ENCODE assay signal across 17 cellular contexts in the genomic region with DNA sequence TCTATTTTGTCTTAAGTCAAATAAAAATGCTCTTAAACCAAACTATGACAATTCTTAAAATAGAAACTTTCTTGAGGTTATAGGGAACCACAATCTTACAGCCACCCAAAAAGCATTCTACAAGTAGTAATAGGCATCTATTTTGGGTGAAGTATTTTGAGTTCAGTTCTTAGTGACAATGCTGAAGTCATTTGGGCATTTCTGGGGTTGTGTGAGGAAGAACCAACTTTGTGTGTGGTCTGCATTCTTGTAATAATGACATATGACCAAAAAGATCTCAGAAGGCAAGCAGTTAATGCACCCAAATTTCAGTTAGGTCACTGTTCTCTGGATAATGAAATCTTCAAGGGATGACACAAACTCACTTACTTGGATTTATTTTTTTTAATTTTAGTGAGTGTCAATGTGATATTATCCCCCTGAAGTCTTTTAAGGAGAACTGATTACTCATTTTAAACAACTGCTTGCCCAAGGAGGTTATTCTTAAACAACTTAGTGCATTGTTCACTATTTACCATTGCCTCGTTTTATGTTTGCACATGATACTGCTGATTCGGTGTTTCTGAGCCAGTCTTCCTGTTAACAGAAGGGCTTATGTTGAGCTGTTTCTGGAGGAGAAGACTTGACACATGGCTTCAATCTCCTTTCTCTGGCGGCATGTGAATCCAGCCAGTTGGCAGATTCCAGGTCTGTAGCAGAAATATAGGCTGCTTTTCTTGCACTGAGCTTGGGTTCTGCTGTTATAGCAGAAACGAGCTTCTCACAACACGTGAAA.
DNase-seq lines count a peak whose midpoint lies in the region; ATAC-seq and TF ChIP-seq lines count a peak whose summit lies in the region.
"Had no signal": no experiment of that assay in that cellular context is flagged by ENCODE, and none has a peak within 500 bp of the region (broad histone marks: within the 10 kb centered on the region; RNA-seq: fewer than 3 reads in every experiment).

No MANE protein-coding gene starts in this region.

- ATAC-seq in GM19397 (IDR thresholded peaks at IDR 0.05; ENCODE audit: unreplicated experiment) (no peak), left colon (no peak)
- no peak for ATAC-seq in activated CD8-positive, alpha-beta T cell treated with anti-CD3 and anti-CD28 coated beads, Interleukin-2, amount 10 ng/mL, durations not matched to agents 7 days and 5 days
- ATAC-seq: left ventricle myocardium superior had no signal

- no peaks in the 10 kb centered on the region for H3K36me3 Mint-ChIP-seq in activated CD8-positive, alpha-beta T cell treated with anti-CD3 and anti-CD28 coated beads, Interleukin-2, amount 10 ng/mL, durations not matched to agents 7 days and 5 days (ENCODE audit: low read depth)

- DNase-seq in COLO829 (ENCODE audit: low spot score), result peak; percentile 31
- DNase-seq in HuH-7 (ENCODE audit: low spot score), result peak; percentile 8
- DNase-seq in SJSA1 (ENCODE audit: low read depth in 1 of 2, low spot score in 2 of 2), result peak; percentile 71 to 97
- peak; percentile 18 for DNase-seq in hepatocyte (ENCODE audit: low spot score)
- DNase-seq in activated CD8-positive, alpha-beta T cell treated with anti-CD3 and anti-CD28 coated beads, Interleukin-2, amount 10 ng/mL, durations not matched to agents 7 days and 5 days, result no peak
- DNase-seq in left colon, result no peak
- no peak for DNase-seq in stimulated activated CD4-positive, alpha-beta T cell treated with anti-CD3 and anti-CD28 coated beads, Interleukin-4, amount 100 ng/mL, for 24 hours
- DNase-seq: activated CD4-positive, alpha-beta T cell treated with anti-CD3 and anti-CD28 coated beads, Interleukin-2, amount 50 U/mL, for 4 hours; activated naive CD4-positive, alpha-beta T cell treated with anti-CD3 and anti-CD28 coated beads, Interleukin-2, amount 50 U/mL, for 16 hours; Caco-2; left ventricle myocardium superior; NCI-H2029; small intestine had no signal

- H3K27ac ChIP-seq in SJSA1 (peak overlapping the region; percentile 90), hepatocyte (no peak overlapping the region)
- H3K27ac ChIP-seq: coronary artery, parathyroid adenoma had no signal

- H3K4me3 ChIP-seq in SJSA1, result no peak overlapping the region
- no peak overlapping the region for H3K4me3 ChIP-seq in hepatocyte
- H3K4me3 ChIP-seq: coronary artery, HAP-1 had no signal

- H3K9me3 Mint-ChIP-seq in activated CD8-positive, alpha-beta T cell treated with anti-CD3 and anti-CD28 coated beads, Interleukin-2, amount 10 ng/mL, durations not matched to agents 7 days and 5 days (ENCODE audit: insufficient read depth), result no peaks in the 10 kb centered on the region

- H3K9me3 ChIP-seq in SJSA1 (replicated peaks) (no peaks in the 10 kb centered on the region), hepatocyte (ENCODE audit: low read depth) (no peaks in the 10 kb centered on the region)
- H3K9me3 ChIP-seq: Caco-2, HAP-1 had no signal

- H3K27ac Mint-ChIP-seq in activated CD8-positive, alpha-beta T cell treated with anti-CD3 and anti-CD28 coated beads, Interleukin-2, amount 10 ng/mL, durations not matched to agents 7 days and 5 days, result no peak overlapping the region

- 31% methylated on average over 5 of the region's 5 CpGs for whole genome bisulfite sequencing in hepatocyte (ENCODE audit: low lambda C conversion rate, missing lambda C conversion rate)

- POLR2A ChIA-PET in activated CD8-positive, alpha-beta T cell treated with anti-CD3 and anti-CD28 coated beads, Interleukin-2, amount 10 ng/mL, durations not matched to agents 7 days and 5 days (lab: Charles Lee), result no interaction called here

- peak overlapping the region; percentile 5 for H2AFZ ChIP-seq in hepatocyte
- H2AFZ ChIP-seq: parathyroid adenoma had no signal

- H3K27me3 ChIP-seq in SJSA1 (replicated peaks) (no peaks in the 10 kb centered on the region), hepatocyte (no peaks in the 10 kb centered on the region)

- intact Hi-C loops in left colon (cut with DNase I, micrococcal nuclease), result no loop called here

- no peaks in the 10 kb centered on the region for H3K79me2 ChIP-seq in hepatocyte
- H3K79me2 ChIP-seq: parathyroid adenoma had no signal

- no peaks in the 10 kb centered on the region for H3K9me2 ChIP-seq in hepatocyte (replicated peaks; ENCODE audit: insufficient read depth)

- CTCF ChIA-PET in activated CD8-positive, alpha-beta T cell treated with anti-CD3 and anti-CD28 coated beads, Interleukin-2, amount 10 ng/mL, durations not matched to agents 7 days and 5 days (lab: Charles Lee), result interaction anchor here (1.6 kb wide), 1 partner anchor 10 kb away, joined by 3 read pairs; no protein-coding TSS in a partner anchor

- H3K4me1 ChIP-seq in SJSA1 (replicated peaks), result peaks cover 20% of the 10 kb centered on the region
- H3K4me1 ChIP-seq in hepatocyte (ENCODE audit: insufficient read depth), result peaks cover 7% of the 10 kb centered on the region
- H3K4me1 ChIP-seq: Caco-2, HAP-1, parathyroid adenoma had no signal

- H3K4me1 Mint-ChIP-seq in activated CD8-positive, alpha-beta T cell treated with anti-CD3 and anti-CD28 coated beads, Interleukin-2, amount 10 ng/mL, durations not matched to agents 7 days and 5 days (ENCODE audit: low read depth), result no peaks in the 10 kb centered on the region

- peak overlapping the region; percentile 52 for H3K4me2 ChIP-seq in hepatocyte

- H4K20me1 ChIP-seq in hepatocyte (ENCODE audit: insufficient read depth, poor library complexity, severe bottlenecking), result no peaks in the 10 kb centered on the region

- TF ChIP-seq CTCF in hepatocyte (IDR thresholded peaks at IDR 0.05; ENCODE audit: poor library complexity), result no peak

- no peaks in the 10 kb centered on the region for H3K36me3 ChIP-seq in SJSA1
- no peaks in the 10 kb centered on the region for H3K36me3 ChIP-seq in hepatocyte (replicated peaks; ENCODE audit: insufficient read depth, low read depth)
- H3K36me3 ChIP-seq: HAP-1 had no signal

- no peak overlapping the region for H3K4me3 Mint-ChIP-seq in activated CD8-positive, alpha-beta T cell treated with anti-CD3 and anti-CD28 coated beads, Interleukin-2, amount 10 ng/mL, durations not matched to agents 7 days and 5 days

- no peaks in the 10 kb centered on the region for H3K27me3 Mint-ChIP-seq in activated CD8-positive, alpha-beta T cell treated with anti-CD3 and anti-CD28 coated beads, Interleukin-2, amount 10 ng/mL, durations not matched to agents 7 days and 5 days (ENCODE audit: low read depth)

Comparison
In these comparisons a context has a peak if more than half of its experiments do, and no peak if none do; other contexts are left out.
1. DNase-seq: peak in COLO829 (single experiment), HuH-7 (single experiment), SJSA1 (2 of 2) and hepatocyte (single experiment); none in activated CD8-positive, alpha-beta T cell treated with anti-CD3 and anti-CD28 coated beads, Interleukin-2, amount 10 ng/mL, durations not matched to agents 7 days and 5 days (single experiment), left colon (0 of 2) and stimulated activated CD4-positive, alpha-beta T cell treated with anti-CD3 and anti-CD28 coated beads, Interleukin-4, amount 100 ng/mL, for 24 hours (single experiment).